Comparison of ENCODE assay signal across 19 cellular contexts in genomic region chr7:45682836-45683555, GRCh38.
DNase-seq lines count a peak whose midpoint lies in the region; ATAC-seq, FAIRE-seq and TF ChIP-seq lines count a peak whose summit lies in the region.
"Had no signal": no experiment of that assay in that cellular context is flagged by ENCODE, and none has a peak within 500 bp of the region (broad histone marks: within the 10 kb centered on the region; RNA-seq: fewer than 3 reads in every experiment).

No MANE protein-coding gene starts in this region.

- no peak overlapping the region for H3K4me2 ChIP-seq in H9 (ENCODE audit: insufficient read depth, insufficient read length, low read length)
- H3K4me2 ChIP-seq in MM.1S (ENCODE audit: low read depth, low read length) = no peak overlapping the region

- no peak overlapping the region for H3K14ac ChIP-seq in H9 (ENCODE audit: insufficient read depth, low read length)

- no peaks in the 10 kb centered on the region for H3K9me3 Mint-ChIP-seq in H9
- no peaks in the 10 kb centered on the region for H3K9me3 Mint-ChIP-seq in endothelial cell (ENCODE audit: unreplicated experiment)
- H3K9me3 Mint-ChIP-seq: activated naive CD4-positive, alpha-beta T cell treated with anti-CD3 and anti-CD28 coated beads, Interleukin-2, amount 10 ng/mL, durations not matched to agents 7 days and 5 days had no signal

- no peak for TF ChIP-seq CTCF in H9 (conservative IDR thresholded peaks at IDR 0.05)
- TF ChIP-seq CTCF in endothelial cell (IDR thresholded peaks at IDR 0.05; ENCODE audit: unreplicated experiment) = no peak
- TF ChIP-seq CTCF in pancreas (IDR thresholded peaks at IDR 0.05) = no peak
- TF ChIP-seq CTCF in MM.1S (IDR thresholded peaks at IDR 0.05; ENCODE audit: low read length) = no peak
- TF ChIP-seq CTCF in WERI-Rb-1 (IDR thresholded peaks at IDR 0.05; ENCODE audit: low read depth, low read length) = no peak

- H3K23ac ChIP-seq in H9 (ENCODE audit: insufficient read length, low read depth, low read length) = no peak overlapping the region

- H3K27me3 Mint-ChIP-seq in H9 (ENCODE audit: low read depth) (no peaks in the 10 kb centered on the region), endothelial cell (ENCODE audit: unreplicated experiment) (peaks cover 5% of the 10 kb centered on the region)

- no peak overlapping the region for H2BK20ac ChIP-seq in H9 (ENCODE audit: low read depth, low read length, poor library complexity, severe bottlenecking)

- H3K27ac Mint-ChIP-seq in H9 = peak overlapping the region; percentile 32 to 86 (median 77); a peak in 3 of 7 replicates
- H3K27ac Mint-ChIP-seq in endothelial cell (ENCODE audit: unreplicated experiment) = no peak overlapping the region
- H3K27ac Mint-ChIP-seq: activated naive CD4-positive, alpha-beta T cell treated with anti-CD3 and anti-CD28 coated beads, Interleukin-2, amount 10 ng/mL, durations not matched to agents 7 days and 5 days had no signal

- no peak overlapping the region for H3K4ac ChIP-seq in H9 (ENCODE audit: low read depth, low read length)

- no peaks in the 10 kb centered on the region for H3K9me3 ChIP-seq in H9 (ENCODE audit: control insufficient read depth, low read depth, low read length)
- no peaks in the 10 kb centered on the region for H3K9me3 ChIP-seq in pancreas
- no peaks in the 10 kb centered on the region for H3K9me3 ChIP-seq in MM.1S (replicated peaks; ENCODE audit: insufficient read depth, low read length)
- no peaks in the 10 kb centered on the region for H3K9me3 ChIP-seq in WERI-Rb-1 (ENCODE audit: severe bottlenecking)
- H3K9me3 ChIP-seq: mucosa of descending colon, sigmoid colon had no signal

- H3K36me3 Mint-ChIP-seq in H9 (ENCODE audit: insufficient read depth in 1 of 3, low read depth in 3 of 3) = peaks cover 5 to 19% (median 14%) of the 10 kb centered on the region in 3 experiments
- peaks cover 55% of the 10 kb centered on the region for H3K36me3 Mint-ChIP-seq in endothelial cell (ENCODE audit: low read depth, unreplicated experiment)
- H3K36me3 Mint-ChIP-seq: activated naive CD4-positive, alpha-beta T cell treated with anti-CD3 and anti-CD28 coated beads, Interleukin-2, amount 10 ng/mL, durations not matched to agents 7 days and 5 days had no signal

- H3K27me3 ChIP-seq in H9 (ENCODE audit: insufficient read depth, low read length) = no peaks in the 10 kb centered on the region
- no peaks in the 10 kb centered on the region for H3K27me3 ChIP-seq in pancreas
- no peaks in the 10 kb centered on the region for H3K27me3 ChIP-seq in MM.1S (replicated peaks; ENCODE audit: insufficient read depth, low read length)
- H3K27me3 ChIP-seq in WERI-Rb-1 (ENCODE audit: insufficient read depth, low read depth, severe bottlenecking) = no peaks in the 10 kb centered on the region
- H3K27me3 ChIP-seq: sigmoid colon had no signal

- H2BK120ac ChIP-seq in H9 (ENCODE audit: low read depth, low read length, poor library complexity, severe bottlenecking) = no peak overlapping the region

- H3K36me3 ChIP-seq in pancreas (no peaks in the 10 kb centered on the region), MM.1S (replicated peaks; ENCODE audit: insufficient read depth, low read length) (peaks cover 4% of the 10 kb centered on the region; the same call in 1 of the 2 replicates), WERI-Rb-1 (peaks cover 3% of the 10 kb centered on the region)
- H3K36me3 ChIP-seq: sigmoid colon had no signal

- H3K4me1 Mint-ChIP-seq in H9 (peaks cover 4 to 5% of the 10 kb centered on the region in 2 experiments; a peak in 2 of 4 replicates), endothelial cell (ENCODE audit: unreplicated experiment) (peaks cover 25% of the 10 kb centered on the region)
- H3K4me1 Mint-ChIP-seq: activated naive CD4-positive, alpha-beta T cell treated with anti-CD3 and anti-CD28 coated beads, Interleukin-2, amount 10 ng/mL, durations not matched to agents 7 days and 5 days had no signal

- no peak overlapping the region for H2AFZ ChIP-seq in H9 (ENCODE audit: low read length)
- H2AFZ ChIP-seq in MM.1S (ENCODE audit: low read length) = no peak overlapping the region

- H3K9ac ChIP-seq in H9 (ENCODE audit: extremely low read depth, insufficient read length, low read length) (no peak overlapping the region), MM.1S (ENCODE audit: low read length) (no peak overlapping the region)

- FAIRE-seq in pancreas (lab: Jason Lieb, UNC) = no peak
- FAIRE-seq: GM12878 had no signal

- H3T11ph ChIP-seq in H9 (ENCODE audit: low read length) = no peak overlapping the region

- H4K5ac ChIP-seq in H9 (ENCODE audit: insufficient read length, low read depth, low read length) = no peak overlapping the region

- WGBS in H9 (ENCODE audit: extremely low coverage, insufficient read length, low lambda C conversion rate) = no CpG with 5 or more reads among the region's 7 CpGs
- WGBS in pancreas, 2 donors = 89 to 91% methylated on average over 7 of the region's 7 CpGs

- no peaks in the 10 kb centered on the region for H3K4me1 ChIP-seq in H9 (ENCODE audit: insufficient read depth, low read length)
- peaks cover 0 to 5% (median 0%) of the 10 kb centered on the region in 3 donors for H3K4me1 ChIP-seq in pancreas
- H3K4me1 ChIP-seq in MM.1S (ENCODE audit: low read length) = no peaks in the 10 kb centered on the region
- H3K4me1 ChIP-seq: sigmoid colon had no signal

- DNase-seq in AG08395 (ENCODE audit: low spot score) (peak; percentile 46), H9 (no peak), endothelial cell (ENCODE audit: low spot score) (no peak), midbrain (lab: John Stamatoyannopoulos, UW) (peak; percentile 47), pancreas (no peak), MM.1S (no peak), WERI-Rb-1 (no peak)
- DNase-seq: activated naive CD4-positive, alpha-beta T cell treated with anti-CD3 and anti-CD28 coated beads, Interleukin-2, amount 10 ng/mL, durations not matched to agents 7 days and 5 days; activated T-cell treated with anti-CD3 and anti-CD28 coated beads, Interleukin-2, amount 50 U/mL, for 1 hour; dermis blood vessel endothelial cell; erythroblast; NCI-H2029; NCI-H510A treated with DMSO at 0.1 percent for 48 hours; SIG-M5; sigmoid colon; T-helper 2 cell had no signal

- H3K18ac ChIP-seq in H9 (ENCODE audit: insufficient read length, low read depth, low read length) = no peak overlapping the region

- ATAC-seq in pancreas = no peak
- no peak for ATAC-seq in GM21717 (IDR thresholded peaks at IDR 0.05; ENCODE audit: unreplicated experiment)
- ATAC-seq: GM12878, mucosa of descending colon had no signal

- H3K4me3 ChIP-seq in pancreas = no peak overlapping the region
- no peak overlapping the region for H3K4me3 ChIP-seq in MM.1S (ENCODE audit: low read length)
- H3K4me3 ChIP-seq in WERI-Rb-1 (ENCODE audit: low read depth, low read length) = no peak overlapping the region
- H3K4me3 ChIP-seq: GM12878, mucosa of descending colon, sigmoid colon had no signal

- H3K4me3 Mint-ChIP-seq in H9 = no peak overlapping the region
- peak overlapping the region; percentile 28 for H3K4me3 Mint-ChIP-seq in endothelial cell (ENCODE audit: unreplicated experiment)
- H3K4me3 Mint-ChIP-seq: activated naive CD4-positive, alpha-beta T cell treated with anti-CD3 and anti-CD28 coated beads, Interleukin-2, amount 10 ng/mL, durations not matched to agents 7 days and 5 days had no signal

- intact Hi-C loops in pancreas (cut with DNase I) = no loop called here

- H3K79me1 ChIP-seq in H9 (ENCODE audit: insufficient read depth, low read depth, low read length, poor library complexity, severe bottlenecking) = no peaks in the 10 kb centered on the region

- H2AK5ac ChIP-seq in H9 (ENCODE audit: insufficient read length, low read length) = no peak overlapping the region

- no peaks in the 10 kb centered on the region for H3K9me2 ChIP-seq in MM.1S (replicated peaks; ENCODE audit: insufficient read depth, low read length)

- H4K20me1 ChIP-seq in H9 (ENCODE audit: control insufficient read depth, insufficient read depth, insufficient read length) (peaks cover 4% of the 10 kb centered on the region), MM.1S (ENCODE audit: insufficient read depth, low read length) (no peaks in the 10 kb centered on the region)

- H3K56ac ChIP-seq in H9 (ENCODE audit: insufficient read length, low read depth, low read length) = no peak overlapping the region

- no peak overlapping the region for H2BK15ac ChIP-seq in H9 (ENCODE audit: low read depth, low read length)

- H4K8ac ChIP-seq in H9 (replicated peaks; ENCODE audit: insufficient read length, low read depth, low read length) = no peak overlapping the region

- no peaks in the 10 kb centered on the region for H3F3A ChIP-seq in MM.1S (ENCODE audit: insufficient read depth, low read length)

- no peaks in the 10 kb centered on the region for H3K79me2 ChIP-seq in H9 (ENCODE audit: insufficient read depth, low read length)
- no peaks in the 10 kb centered on the region for H3K79me2 ChIP-seq in MM.1S (ENCODE audit: low read length)

- no peak overlapping the region for H2BK5ac ChIP-seq in H9 (ENCODE audit: insufficient read length, low read length)

- no peak overlapping the region for H3K27ac ChIP-seq in H9 (ENCODE audit: insufficient read length, low read depth, low read length)
- no peak overlapping the region for H3K27ac ChIP-seq in pancreas
- H3K27ac ChIP-seq in MM.1S (ENCODE audit: low read length) = no peak overlapping the region
- no peak overlapping the region for H3K27ac ChIP-seq in WERI-Rb-1
- H3K27ac ChIP-seq: sigmoid colon had no signal

- no peaks in the 10 kb centered on the region for H3K23me2 ChIP-seq in H9 (ENCODE audit: insufficient read length, low read depth, low read length, poor library complexity, severe bottlenecking)

- H4K91ac ChIP-seq in H9 (ENCODE audit: insufficient read length, low read depth, low read length) = no peak overlapping the region

- H2BK12ac ChIP-seq in H9 (ENCODE audit: insufficient read length, low read depth, low read length) = no peak overlapping the region

Comparison
In these comparisons a context has a peak if more than half of its experiments do, and no peak if none do; other contexts are left out.
1. DNase-seq: peak in AG08395 (single experiment) and midbrain (single experiment); none in H9 (single experiment), endothelial cell (single experiment), pancreas (0 of 6), MM.1S (single experiment) and WERI-Rb-1 (single experiment).